ENCODE assay signal across 7 cellular contexts in genomic region chr4:80526697-80527096, GRCh38.
"Had no signal": no experiment of that assay in that cellular context is flagged by ENCODE, and none has a peak within 500 bp of the region (broad histone marks: within the 10 kb centered on the region; RNA-seq: fewer than 3 reads in every experiment).

No MANE protein-coding gene starts in this region.

- FAIRE-seq: GM12878, GM12891, GM12892, GM18507, GM19239 had no signal

- DNase-seq: GDM1, GF-D8 had no signal

- ATAC-seq: GM12878 had no signal

- H3K4me3 ChIP-seq: GM12878 had no signal
